8 cellular contexts compared by ENCODE assay signal in the genomic region with DNA sequence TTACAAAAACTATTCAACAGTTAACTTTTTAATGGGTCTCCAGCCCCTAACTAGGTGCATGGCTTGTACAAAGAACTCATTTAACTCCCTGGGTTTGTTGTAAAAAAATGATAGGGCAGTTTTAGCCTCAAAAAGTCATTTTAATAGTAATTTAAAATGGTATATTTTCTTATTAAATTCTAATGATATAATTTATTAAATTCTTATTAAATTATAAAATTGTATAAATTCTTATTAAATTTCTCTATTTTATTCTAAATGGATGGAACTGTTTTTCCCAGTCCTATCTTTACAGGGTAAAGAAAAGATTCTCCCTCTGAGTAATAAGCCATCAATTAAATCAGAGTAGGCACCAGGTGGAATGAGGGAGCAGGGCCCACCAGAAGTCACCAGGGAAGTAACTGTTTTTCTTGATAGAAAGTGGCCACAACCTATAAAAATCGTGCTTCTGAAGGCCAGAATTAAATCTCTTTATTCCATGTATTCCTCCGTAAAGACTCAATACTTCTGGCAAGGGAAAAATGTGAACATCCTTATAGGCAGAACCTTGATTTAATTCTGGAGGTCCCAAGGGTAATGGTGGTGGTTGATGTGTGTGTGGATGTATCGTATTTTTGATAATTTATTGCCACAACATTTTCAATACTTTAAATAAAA. TPM values are rescaled to one million over a fixed set of nuclear protein-coding genes. Genes with fewer than 3 reads are reported as not detected.
DNase-seq lines count a peak whose midpoint lies in the region; ATAC-seq and TF ChIP-seq lines count a peak whose summit lies in the region.

No MANE protein-coding gene starts in this region.

- no peak for TF ChIP-seq CTCF in suprapubic skin (IDR thresholded peaks at IDR 0.05)

- H3K4me1 Mint-ChIP-seq in T-helper 1 cell treated with Interleukin-12 subunit alpha and Interleukin-12 subunit beta and Interleukin-4 antibody, amounts not matched to agents 30 μg/mL and 1 μg/mL, for 36 hours (ENCODE audit: low read depth): peaks cover 36% of the 10 kb centered on the region
- peaks cover 27% of the 10 kb centered on the region for H3K4me1 Mint-ChIP-seq in T-helper 17 cell

- no peaks in the 10 kb centered on the region for H3K9me3 Mint-ChIP-seq in T-helper 1 cell treated with Interleukin-12 subunit alpha and Interleukin-12 subunit beta and Interleukin-4 antibody, amounts not matched to agents 30 μg/mL and 1 μg/mL, for 36 hours

- H3K36me3 Mint-ChIP-seq in T-helper 1 cell treated with Interleukin-12 subunit alpha and Interleukin-12 subunit beta and Interleukin-4 antibody, amounts not matched to agents 30 μg/mL and 1 μg/mL, for 36 hours (ENCODE audit: low read depth): peaks cover 5% of the 10 kb centered on the region
- peaks cover 2% of the 10 kb centered on the region for H3K36me3 Mint-ChIP-seq in T-helper 17 cell (ENCODE audit: low read depth)

- DNase-seq in T-helper 1 cell (no peak), T-helper 17 cell (no peak), suprapubic skin (ENCODE audit: low spot score in 2 of 2) (no peak), RPMI8226 (no peak), HK-2 (ENCODE audit: unreplicated experiment) (no peak)
- DNase-seq in stimulated activated CD4-positive, alpha-beta T cell treated with anti-CD3 and anti-CD28 coated beads, Interleukin-4, amount 100 ng/mL, for 4 hours: no peak

- H3K27ac Mint-ChIP-seq in T-helper 1 cell treated with Interleukin-12 subunit alpha and Interleukin-12 subunit beta and Interleukin-4 antibody, amounts not matched to agents 30 μg/mL and 1 μg/mL, for 36 hours: no peak overlapping the region
- H3K27ac Mint-ChIP-seq in T-helper 17 cell: peak overlapping the region; percentile 99

- H3K4me3 ChIP-seq in iPS-11a (ENCODE audit: low read depth, low read length) (peak overlapping the region; percentile 83), suprapubic skin (peak overlapping the region; percentile 98)

- no peak for ATAC-seq in T-helper 17 cell

- 31% methylated on average over 3 of the region's 3 CpGs for WGBS in suprapubic skin

- no peaks in the 10 kb centered on the region for H3K27me3 Mint-ChIP-seq in T-helper 1 cell treated with Interleukin-12 subunit alpha and Interleukin-12 subunit beta and Interleukin-4 antibody, amounts not matched to agents 30 μg/mL and 1 μg/mL, for 36 hours (ENCODE audit: low read depth)
- no peaks in the 10 kb centered on the region for H3K27me3 Mint-ChIP-seq in T-helper 17 cell

- TF ChIP-seq EP300 in suprapubic skin (IDR thresholded peaks at IDR 0.05): no peak

- no peaks in the 10 kb centered on the region for H3K36me3 ChIP-seq in suprapubic skin

- peaks cover 36% of the 10 kb centered on the region for H3K4me1 ChIP-seq in suprapubic skin

- TF ChIP-seq POLR2A in suprapubic skin (IDR thresholded peaks at IDR 0.05): no peak

- H3K9me3 ChIP-seq in T-helper 17 cell (ENCODE audit: control insufficient read depth, low read length, poor library complexity, severe bottlenecking) (no peaks in the 10 kb centered on the region), suprapubic skin (no peaks in the 10 kb centered on the region)

- H3K27me3 ChIP-seq in suprapubic skin: no peaks in the 10 kb centered on the region

- peak overlapping the region; percentile 42 for H3K4me3 Mint-ChIP-seq in T-helper 1 cell treated with Interleukin-12 subunit alpha and Interleukin-12 subunit beta and Interleukin-4 antibody, amounts not matched to agents 30 μg/mL and 1 μg/mL, for 36 hours
- peak overlapping the region; percentile 99 for H3K4me3 Mint-ChIP-seq in T-helper 17 cell

- peak overlapping the region; percentile 90 for H3K27ac ChIP-seq in suprapubic skin

RNA-seq across cellular contexts. Expression of a gene that starts 0.8 kb away (rescaled TPM):
- total RNA-seq in T-helper 17 cell (under 1 TPM in 1 of 2 donors, not detected in 1; 0.65 TPM), suprapubic skin (1 to 10 TPM; 1.5 to 3.9 (median 2.8) TPM)

RNA-seq across cellular contexts. Expression of a gene that starts 2.7 kb away (rescaled TPM):
- total RNA-seq in T-helper 17 cell (10 to 100 TPM; 24.9 to 26.5 TPM), suprapubic skin (1 to 10 TPM; 2.9 to 7.7 (median 5.8) TPM)

RNA-seq across cellular contexts. Expression of a gene that starts 26.4 kb away (rescaled TPM):
- total RNA-seq in T-helper 17 cell (1 to 10 TPM; 3.8 to 6.1 TPM), suprapubic skin (1 to 10 TPM; 1.7 to 6.6 (median 2.7) TPM)

RNA-seq across cellular contexts. Expression of a gene that starts 26.6 kb away (rescaled TPM):
- 100 to 1,000 TPM; 110 to 119 TPM for total RNA-seq in T-helper 17 cell
- total RNA-seq in suprapubic skin: 10 to 100 TPM; 48.7 to 83.2 (median 56.8) TPM
